In genomic region chr5:97501965-97502305, GRCh38 we compare ENCODE assay signal across 34 cellular contexts.
DNase-seq lines count a peak whose midpoint lies in the region; ATAC-seq and TF ChIP-seq lines count a peak whose summit lies in the region.
"Had no signal": no experiment of that assay in that cellular context is flagged by ENCODE, and none has a peak within 500 bp of the region (broad histone marks: within the 10 kb centered on the region; RNA-seq: fewer than 3 reads in every experiment).

No MANE protein-coding gene starts in this region.

- 33 to 51% methylated on average over 3 of the region's 3 CpGs for WGBS in esophagus squamous epithelium, 2 donors

- ATAC-seq in RWPE2 (ENCODE audit: low read depth) = peak; percentile 42; the same call in 1 of the 3 replicates
- ATAC-seq in HG02571 (IDR thresholded peaks at IDR 0.05; ENCODE audit: unreplicated experiment) = no peak
- ATAC-seq: activated T-helper 17 cell treated with anti-CD3 and anti-CD28 coated beads, Interleukin-2, amount 50 U/mL, for 72 hours; GM23338; sciatic nerve; stimulated activated naive CD8-positive, alpha-beta T cell treated with anti-CD3 and anti-CD28 coated beads, Interleukin-15, amount 100 ng/mL, for 72 hours had no signal

- no peaks in the 10 kb centered on the region for H3K4me1 ChIP-seq in RWPE2 (ENCODE audit: insufficient read depth, poor library complexity, severe bottlenecking)
- peaks cover 0 to 32% (median 9%) of the 10 kb centered on the region in 3 donors for H3K4me1 ChIP-seq in esophagus squamous epithelium
- H3K4me1 ChIP-seq: Caco-2, Peyer's patch, prostate gland, SJCRH30, thyroid gland had no signal

- TF ChIP-seq POLR2A in esophagus squamous epithelium (IDR thresholded peaks at IDR 0.05) = no peak

- no peak for TF ChIP-seq CTCF in RWPE2 (IDR thresholded peaks at IDR 0.05; ENCODE audit: poor library complexity, severe bottlenecking)
- TF ChIP-seq CTCF in fibroblast of mammary gland (conservative IDR thresholded peaks at IDR 0.05; ENCODE audit: control insufficient read depth, insufficient read depth, low read depth, low read length) = no peak
- TF ChIP-seq CTCF in esophagus squamous epithelium (IDR thresholded peaks at IDR 0.05) = no peak
- no peak for TF ChIP-seq CTCF in GM20000 (IDR thresholded peaks at IDR 0.05; ENCODE audit: extremely low read depth, missing control alignments)

- intact Hi-C loops in esophagus squamous epithelium (cut with DNase I) = no loop called here

- H3K27ac ChIP-seq in RWPE2 (ENCODE audit: poor library complexity, severe bottlenecking) = no peak overlapping the region
- H3K27ac ChIP-seq in esophagus squamous epithelium = peak overlapping the region in 2 of 4 donors; percentile 52 to 65
- H3K27ac ChIP-seq: C4-2B, neutrophil, Peyer's patch, prostate gland, SJCRH30, thyroid gland, VCaP had no signal

- H3K4me3 ChIP-seq in RWPE2 (ENCODE audit: severe bottlenecking) (no peak overlapping the region), fibroblast of mammary gland (ENCODE audit: control insufficient read depth, low read depth, low read length) (no peak overlapping the region), esophagus squamous epithelium (no peak overlapping the region)
- H3K4me3 ChIP-seq: GM23338, Peyer's patch, prostate gland, SJCRH30, thyroid gland had no signal

- H3K36me3 ChIP-seq in RWPE2 (ENCODE audit: low read depth) = no peaks in the 10 kb centered on the region
- no peaks in the 10 kb centered on the region for H3K36me3 ChIP-seq in esophagus squamous epithelium
- H3K36me3 ChIP-seq: neutrophil, Peyer's patch, prostate gland, SJCRH30, thyroid gland had no signal

- H3K9me3 ChIP-seq in RWPE2 (ENCODE audit: severe bottlenecking) = no peaks in the 10 kb centered on the region
- no peaks in the 10 kb centered on the region for H3K9me3 ChIP-seq in esophagus squamous epithelium
- H3K9me3 ChIP-seq: Caco-2, neutrophil, Peyer's patch, prostate gland, SJCRH30, thyroid gland had no signal

- peak; percentile 7 for DNase-seq in HCEC 1CT
- no peak for DNase-seq in RWPE2 (ENCODE audit: low spot score)
- DNase-seq in fibroblast of mammary gland (ENCODE audit: low read depth) = peak; percentile 6
- DNase-seq in esophagus squamous epithelium (lab: John Stamatoyannopoulos, UW) = no peak
- no peak for DNase-seq in GM20000 (ENCODE audit: low spot score)
- no peak for DNase-seq in activated gamma-delta T cell (lab: John Stamatoyannopoulos, UW)
- DNase-seq: activated CD4-positive, alpha-beta T cell treated with anti-CD3 and anti-CD28 coated beads for 48 hours; Caco-2; cortex of kidney; GF-D8; Karpas-422; kidney glomerular epithelial cell; midbrain; naive B cell; NCI-H146; NCI-H2107; NCI-H446; NCI-H748 treated with DMSO at 0.1 percent for 48 hours; Peyer's patch; SJCRH30; stimulated activated CD4-positive, alpha-beta T cell treated with anti-CD3 and anti-CD28 coated beads, Interleukin-12 subunit alpha, Interleukin-12 subunit beta, amount 100 ng/mL, for 4 hours; stimulated activated CD4-positive, alpha-beta T cell treated with anti-CD3 and anti-CD28 coated beads, Interleukin-2, amount 100 ng/mL, for 48 hours; stimulated activated naive CD8-positive, alpha-beta T cell treated with anti-CD3 and anti-CD28 coated beads, Interleukin-15, amount 100 ng/mL, for 72 hours; SW 1271; T-helper 9 cell; thyroid gland had no signal

- H3K27me3 ChIP-seq in RWPE2 (ENCODE audit: insufficient read depth, poor library complexity, severe bottlenecking) (no peaks in the 10 kb centered on the region), esophagus squamous epithelium (peaks cover 0 to 5% (median 0%) of the 10 kb centered on the region in 4 donors)
- H3K27me3 ChIP-seq: neutrophil, Peyer's patch, SJCRH30, thyroid gland had no signal

Comparison
In these comparisons a context has a peak if more than half of its experiments do, and no peak if none do; other contexts are left out.
1. DNase-seq: peak in HCEC 1CT (single experiment) and fibroblast of mammary gland (single experiment); none in RWPE2 (single experiment), esophagus squamous epithelium (single experiment), GM20000 (single experiment) and activated gamma-delta T cell (single experiment).